Comparison of ENCODE assay signal across 1 cellular context in genomic region chrX:69264134-69264533, GRCh38.
TF ChIP-seq lines count a peak whose summit lies in the region.

No MANE protein-coding gene starts in this region.

TF ChIP-seq in H1, 55 proteins besides CTCF, POLR2A, EP300 and RAD21 (continued from another document):
- TF ChIP-seq SIX5 (IDR thresholded peaks at IDR 0.05; ENCODE audit: low read depth, low read length) (no peak), EZH2 (IDR thresholded peaks at IDR 0.05; ENCODE audit: low read depth, low read length, severe bottlenecking) (no peak), FOSL1 (IDR thresholded peaks at IDR 0.05; ENCODE audit: insufficient read depth, low read depth, low read length) (no peak), YY1 (IDR thresholded peaks at IDR 0.05; ENCODE audit: low read depth, low read length) (0 out of 2 replicates have a peak, but pooled peaks have one; percentile 61), HDAC6 (IDR thresholded peaks at IDR 0.05; ENCODE audit: low read depth, low read length) (no peak), TAF1 (IDR thresholded peaks at IDR 0.05; ENCODE audit: low read depth, low read length) (no peak), TCF12 (IDR thresholded peaks at IDR 0.05; ENCODE audit: low read depth, low read length) (peak; percentile 98), MAX (IDR thresholded peaks at IDR 0.05) (no peak), SAP30 (IDR thresholded peaks at IDR 0.05; ENCODE audit: insufficient read depth, insufficient replicate concordance, low read length) (no peak), SP2 (IDR thresholded peaks at IDR 0.05; ENCODE audit: low read length) (no peak), ATF3 (IDR thresholded peaks at IDR 0.05; ENCODE audit: insufficient read depth, low read depth, low read length) (no peak), BACH1 (IDR thresholded peaks at IDR 0.05; ENCODE audit: low read length) (no peak), SP1 (IDR thresholded peaks at IDR 0.05; ENCODE audit: low read depth, low read length) (peak; percentile 82), JUN (IDR thresholded peaks at IDR 0.05; ENCODE audit: low read depth, low read length) (no peak), CREB1 (IDR thresholded peaks at IDR 0.05) (no peak), CBX5 (IDR thresholded peaks at IDR 0.05; ENCODE audit: low read depth, low read length) (no peak), MAFK (IDR thresholded peaks at IDR 0.05; ENCODE audit: low read depth, low read length) (no peak), CHD7 (IDR thresholded peaks at IDR 0.05; ENCODE audit: insufficient replicate concordance, low read length) (peak; percentile 61), SIRT6 (IDR thresholded peaks at IDR 0.05; ENCODE audit: low read length) (no peak), GTF2F1 (IDR thresholded peaks at IDR 0.05; ENCODE audit: borderline replicate concordance, low read depth, low read length) (no peak), RBBP5 (IDR thresholded peaks at IDR 0.05; ENCODE audit: borderline replicate concordance, low read depth, low read length) (no peak), CHD1 (IDR thresholded peaks at IDR 0.05; ENCODE audit: low read depth, low read length) (no peak), KDM4A (IDR thresholded peaks at IDR 0.05; ENCODE audit: low read depth, low read length, severe bottlenecking) (no peak), KDM1A (IDR thresholded peaks at IDR 0.05; ENCODE audit: borderline replicate concordance, low read length) (peak; percentile 86), POU5F1 (IDR thresholded peaks at IDR 0.05; ENCODE audit: low read depth, low read length) (peak; percentile 90), E2F6 (IDR thresholded peaks at IDR 0.05) (no peak), PHF8 (conservative IDR thresholded peaks at IDR 0.05; ENCODE audit: low read depth, low read length) (no peak), BCL11A (IDR thresholded peaks at IDR 0.05; ENCODE audit: low read depth in 2 of 2, low read length in 2 of 2) (peak in 1 of 2 experiments; percentile 35), RNF2 (IDR thresholded peaks at IDR 0.05; ENCODE audit: borderline replicate concordance, low read depth, low read length, missing control alignments, poor library complexity, severe bottlenecking) (no peak), CBX8 (IDR thresholded peaks at IDR 0.05; ENCODE audit: borderline replicate concordance, low read depth, low read length) (no peak), BRCA1 (IDR thresholded peaks at IDR 0.05; ENCODE audit: low read depth, low read length) (no peak), ATF2 (IDR thresholded peaks at IDR 0.05; ENCODE audit: low read length) (no peak), SIN3A (conservative IDR thresholded peaks at IDR 0.05 in 1 of 2, IDR thresholded peaks at IDR 0.05 in 1 of 2; ENCODE audit: low read depth in 1 of 2, low read length in 2 of 2) (no peak), NRF1 (IDR thresholded peaks at IDR 0.05; ENCODE audit: low read depth, low read length) (no peak), TBP (IDR thresholded peaks at IDR 0.05; ENCODE audit: low read depth, low read length) (no peak), NANOG (IDR thresholded peaks at IDR 0.05; ENCODE audit: insufficient read depth, low read depth, low read length, poor library complexity, severe bottlenecking) (peak; percentile 99), HDAC2 (IDR thresholded peaks at IDR 0.05; ENCODE audit: borderline replicate concordance in 1 of 2, low read depth in 2 of 2, low read length in 2 of 2) (peak; percentile 86 to 96; a peak in 2 of 4 replicates), ZNF274 (IDR thresholded peaks at IDR 0.05; ENCODE audit: borderline replicate concordance, extremely low read depth, low read length) (no peak), JUND (IDR thresholded peaks at IDR 0.05; ENCODE audit: low read length) (no peak), TEAD4 (IDR thresholded peaks at IDR 0.05; ENCODE audit: low read depth, low read length) (peak; percentile 42; the same call in 1 of the 2 replicates), SP4 (IDR thresholded peaks at IDR 0.05; ENCODE audit: low read length) (no peak)
TF ChIP-seq in H1: peak in this region for 15.
